15 cellular contexts compared by ENCODE assay signal in genomic region chr1:28409066-28409465, GRCh38. TPM values are rescaled to one million over a fixed set of nuclear protein-coding genes. Genes with fewer than 3 reads are reported as not detected.
DNase-seq lines count a peak whose midpoint lies in the region; ATAC-seq, FAIRE-seq and TF ChIP-seq lines count a peak whose summit lies in the region.
"Had no signal": no experiment of that assay in that cellular context is flagged by ENCODE, and none has a peak within 500 bp of the region (broad histone marks: within the 10 kb centered on the region; RNA-seq: fewer than 3 reads in every experiment).

No MANE protein-coding gene starts in this region.

- no peak overlapping the region for H2BK5ac ChIP-seq in mesendoderm (ENCODE audit: low read length)

- DNase-seq in MCF 10A (ENCODE audit: unreplicated experiment) = no peak
- no peak for DNase-seq in mammary epithelial cell
- DNase-seq in K562 (ENCODE audit: extremely low read depth in 1 of 4, low spot score in 3 of 4) = no peak
- peak; percentile 25 for DNase-seq in mesendoderm
- no peak for DNase-seq in PC-9
- no peak for DNase-seq in sigmoid colon
- no peak for DNase-seq in NCI-H345 (lab: John Stamatoyannopoulos, UW)
- no peak for DNase-seq in nucleus accumbens (lab: John Stamatoyannopoulos, UW)
- DNase-seq: GF-D8 had no signal

- H3K9me3 Mint-ChIP-seq in MCF 10A (ENCODE audit: unreplicated experiment) = no peaks in the 10 kb centered on the region
- H3K9me3 Mint-ChIP-seq: CD8-positive, alpha-beta memory T cell had no signal

- TF ChIP-seq CTCF in MCF 10A (IDR thresholded peaks at IDR 0.05; ENCODE audit: unreplicated experiment) = no peak
- no peak for TF ChIP-seq CTCF in mammary epithelial cell (conservative IDR thresholded peaks at IDR 0.05 in 1 of 2, IDR thresholded peaks at IDR 0.05 in 1 of 2; ENCODE audit: extremely low read depth in 1 of 2, insufficient read depth in 1 of 2, low read depth in 1 of 2, low read length in 2 of 2)
- TF ChIP-seq CTCF in K562 (IDR thresholded peaks at IDR 0.05 in 2 of 3, conservative IDR thresholded peaks at IDR 0.05 in 1 of 3; ENCODE audit: insufficient read depth in 2 of 3, low read depth in 1 of 3, low read length in 3 of 3) = no peak
- no peak for TF ChIP-seq CTCF in PC-9 (conservative IDR thresholded peaks at IDR 0.05)
- TF ChIP-seq CTCF in sigmoid colon (IDR thresholded peaks at IDR 0.05) = no peak

- H3K9me3 ChIP-seq in mammary epithelial cell (replicated peaks; ENCODE audit: insufficient read depth, low read length) (no peaks in the 10 kb centered on the region), K562 (replicated peaks; ENCODE audit: control insufficient read depth, insufficient read depth, low read depth, low read length) (no peaks in the 10 kb centered on the region), PC-9 (ENCODE audit: insufficient read depth, low read depth) (no peaks in the 10 kb centered on the region), sigmoid colon (no peaks in the 10 kb centered on the region)
- H3K9me3 ChIP-seq: BLaER1, Caco-2, HAP-1 had no signal

- H3K56ac ChIP-seq in mesendoderm (ENCODE audit: low read length) = peak overlapping the region; percentile 34

- no peaks in the 10 kb centered on the region for H3K4me1 Mint-ChIP-seq in MCF 10A (ENCODE audit: insufficient read depth, unreplicated experiment)

- H4K5ac ChIP-seq in mesendoderm (ENCODE audit: low read length) = no peak overlapping the region

- H2AK5ac ChIP-seq in mesendoderm (ENCODE audit: low read length) = no peak overlapping the region

- H3K4me2 ChIP-seq in mammary epithelial cell (ENCODE audit: insufficient read depth, low read depth, low read length) = no peak overlapping the region
- no peak overlapping the region for H3K4me2 ChIP-seq in K562 (ENCODE audit: insufficient read depth, low read length)
- H3K4me2 ChIP-seq in mesendoderm (ENCODE audit: low read length) = no peak overlapping the region
- no peak overlapping the region for H3K4me2 ChIP-seq in PC-9
- H3K4me2 ChIP-seq: BLaER1 had no signal

- H3F3A ChIP-seq in PC-9 (ENCODE audit: insufficient read depth, low read depth) = peaks cover 5% of the 10 kb centered on the region; the same call in 1 of the 2 replicates

- no peak overlapping the region for H3K27ac Mint-ChIP-seq in MCF 10A (ENCODE audit: low read depth, unreplicated experiment)

- TF ChIP-seq RAD21 in K562 (CRISPR knock-in tag; conservative IDR thresholded peaks at IDR 0.05 in 1 of 2, IDR thresholded peaks at IDR 0.05 in 1 of 2) = no peak

- no peak overlapping the region for H3K4ac ChIP-seq in mesendoderm (ENCODE audit: low read depth, low read length)

- dilution Hi-C loops in mammary epithelial cell (cut with HindIII; ENCODE audit: low sequenced_read_pairs) = no loop called here

- in situ Hi-C loops in mammary epithelial cell (cut with MboI; ENCODE audit: low sequenced_read_pairs in 2 of 2) = loop anchor here in 1 of 2 donors (10.0 kb wide), 1 partner anchor 196 kb away; no protein-coding TSS in a partner anchor
- in situ Hi-C loops in K562 (cut with MboI) = loop anchor here (5.0 kb wide), 1 partner anchor 193 kb away; no protein-coding TSS in a partner anchor

- no peak overlapping the region for H3K9ac ChIP-seq in mammary epithelial cell (ENCODE audit: insufficient read depth, low read length)
- no peak overlapping the region for H3K9ac ChIP-seq in K562 (ENCODE audit: insufficient read depth in 1 of 2, low read depth in 2 of 2, low read length in 2 of 2)
- no peak overlapping the region for H3K9ac ChIP-seq in mesendoderm (ENCODE audit: low read length)
- H3K9ac ChIP-seq: BLaER1 had no signal

- H3K4me3 ChIP-seq in mammary epithelial cell (replicated peaks in 1 of 3; ENCODE audit: insufficient read depth in 1 of 3, low read depth in 2 of 3, low read length in 3 of 3) (no peak overlapping the region), K562 (no peak overlapping the region), mesendoderm (ENCODE audit: low read length) (no peak overlapping the region), PC-9 (no peak overlapping the region), sigmoid colon (no peak overlapping the region)
- H3K4me3 ChIP-seq: BLaER1, HAP-1 had no signal

- intact Hi-C loops in MCF 10A (cut with micrococcal nuclease) = loop anchor here (1.0 to 5.0 kb wide), 4 partner anchors 62 to 194 kb away; partner anchors contain the start of gene RCC1
- intact Hi-C loops in mammary epithelial cell (cut with micrococcal nuclease) = loop anchor here (1.0 to 2.0 kb wide), 4 partner anchors 41 to 194 kb away; no protein-coding TSS in a partner anchor
- intact Hi-C loops in K562 (cut with micrococcal nuclease) = loop anchor here (2.0 to 5.0 kb wide), 3 partner anchors 37 to 194 kb away; no protein-coding TSS in a partner anchor
- intact Hi-C loops in PC-9 (cut with micrococcal nuclease; ENCODE audit: unreplicated experiment) = loop anchor here (1.0 to 2.0 kb wide), 2 partner anchors 62 to 194 kb away; no protein-coding TSS in a partner anchor
- intact Hi-C loops in sigmoid colon (cut with DNase I) = no loop called here

- H3K9me2 ChIP-seq in PC-9 (ENCODE audit: insufficient read depth) = no peaks in the 10 kb centered on the region

- H3K27me3 ChIP-seq in mammary epithelial cell (ENCODE audit: insufficient read depth, low read length) (no peaks in the 10 kb centered on the region), K562 (ENCODE audit: control insufficient read depth in 2 of 2, insufficient read depth in 2 of 2, low read length in 2 of 2) (no peaks in the 10 kb centered on the region), mesendoderm (ENCODE audit: insufficient read depth, low read length, poor library complexity) (no peaks in the 10 kb centered on the region), PC-9 (ENCODE audit: insufficient read depth, low read depth) (no peaks in the 10 kb centered on the region), sigmoid colon (no peaks in the 10 kb centered on the region)
- H3K27me3 ChIP-seq: BLaER1 had no signal

- no peak overlapping the region for H3K18ac ChIP-seq in mesendoderm (ENCODE audit: low read length)

- POLR2A ChIA-PET in MCF 10A (lab: Yijun Ruan, JAX) = interaction anchor here (0.5 to 2.6 kb wide), 9 partner anchors 16 to 193 kb away, joined by 3 to 12 read pairs (median 3); no protein-coding TSS in a partner anchor
- POLR2A ChIA-PET in K562 (lab: Yijun Ruan, JAX) = interaction anchor here (1.1 to 2.4 kb wide), 5 partner anchors 23 to 172 kb away, joined by 3 to 11 read pairs (median 6); no protein-coding TSS in a partner anchor
- POLR2A ChIA-PET in PC-9 (lab: Charles Lee; ENCODE audit: unreplicated experiment) = no interaction called here

- no peak overlapping the region for H4K8ac ChIP-seq in mesendoderm (ENCODE audit: low read depth, low read length)

- CTCF ChIA-PET in MCF 10A (lab: Yijun Ruan, JAX) = interaction anchor here (0.5 to 3.5 kb wide), 18 partner anchors 9 to 197 kb away, joined by 3 to 15 read pairs (median 4); partner anchors contain the start of gene RCC1
- CTCF ChIA-PET in mammary epithelial cell (lab: Charles Lee; ENCODE audit: low non-redundant PET) = no interaction called here
- CTCF ChIA-PET in K562 (lab: Yijun Ruan, JAX; ENCODE audit: low intra/inter-chr PET ratio) = interaction anchor here (0.6 to 2.9 kb wide), 5 partner anchors 19 to 367 kb away, joined by 3 to 17 read pairs (median 4); no protein-coding TSS in a partner anchor
- CTCF ChIA-PET in PC-9 (lab: Charles Lee) = interaction anchor here (1.5 kb wide), 1 partner anchor 49 kb away, joined by 4 read pairs; no protein-coding TSS in a partner anchor

- no peaks in the 10 kb centered on the region for H3K27me3 Mint-ChIP-seq in MCF 10A (ENCODE audit: insufficient read depth, unreplicated experiment)
- H3K27me3 Mint-ChIP-seq: CD8-positive, alpha-beta memory T cell had no signal

- H4K20me1 ChIP-seq in mammary epithelial cell (ENCODE audit: insufficient read depth, low read length) = no peaks in the 10 kb centered on the region
- 0 out of 2 replicates have a peak, but pooled peaks cover 4% of the 10 kb centered on the region for H4K20me1 ChIP-seq in K562 (replicated peaks; ENCODE audit: control insufficient read depth, insufficient read depth, low read length)
- no peaks in the 10 kb centered on the region for H4K20me1 ChIP-seq in PC-9 (ENCODE audit: insufficient read depth)

- H3K4me3 Mint-ChIP-seq in MCF 10A (ENCODE audit: unreplicated experiment) = no peak overlapping the region

- TF ChIP-seq POLR2A in K562 (conservative IDR thresholded peaks at IDR 0.05) (no peak), sigmoid colon (IDR thresholded peaks at IDR 0.05) (no peak)

- FAIRE-seq in K562 (lab: Jason Lieb, UNC) = no peak
- FAIRE-seq: H1 had no signal

- H2BK15ac ChIP-seq in mesendoderm (replicated peaks; ENCODE audit: low read depth) = no peak overlapping the region

- peaks cover 8% of the 10 kb centered on the region for H3K36me3 Mint-ChIP-seq in MCF 10A (ENCODE audit: insufficient read depth, unreplicated experiment)

- 95% methylated on average over 2 of the region's 2 CpGs for WGBS in mammary epithelial cell (ENCODE audit: low coverage, missing lambda C conversion rate)
- 63% methylated on average over 2 of the region's 2 CpGs for WGBS in K562 (ENCODE audit: insufficient coverage, low coverage, missing lambda C conversion rate)
- no CpG with 5 or more reads among the region's 2 CpGs for WGBS in mesendoderm (ENCODE audit: extremely low coverage, insufficient coverage, low lambda C conversion rate)
- WGBS in sigmoid colon, 2 donors = 92 to 95% methylated on average over 2 of the region's 2 CpGs

- peaks cover 2% of the 10 kb centered on the region for H3K79me1 ChIP-seq in mesendoderm (ENCODE audit: low read length)

- BruUV-seq in MCF 10A (replicated peaks; lab: Mats Ljungman, UMichigan) = TSS peak; percentile 12
- BruUV-seq in mammary epithelial cell (replicated peaks; lab: Mats Ljungman, UMichigan) = no TSS peak
- BruUV-seq in K562 (replicated peaks; lab: Mats Ljungman, UMichigan) = no TSS peak
- BruUV-seq in PC-9 (replicated peaks; lab: Mats Ljungman, UMichigan) = no TSS peak

- H3K79me2 ChIP-seq in mammary epithelial cell (ENCODE audit: insufficient read depth, low read length) = peaks cover 21% of the 10 kb centered on the region
- peaks cover 31% of the 10 kb centered on the region for H3K79me2 ChIP-seq in K562 (ENCODE audit: control insufficient read depth, insufficient read depth, low read length)
- H3K79me2 ChIP-seq in mesendoderm (ENCODE audit: control insufficient read depth, insufficient read depth, low read length) = no peaks in the 10 kb centered on the region
- no peaks in the 10 kb centered on the region for H3K79me2 ChIP-seq in PC-9 (ENCODE audit: low read depth)

- H3K36me3 ChIP-seq in mammary epithelial cell (ENCODE audit: insufficient read depth, low read length) (peaks cover 2% of the 10 kb centered on the region), K562 (ENCODE audit: control insufficient read depth, insufficient read depth, low read length) (peaks cover 11% of the 10 kb centered on the region; the same call in 1 of the 3 replicates), mesendoderm (ENCODE audit: control insufficient read depth, insufficient read depth, low read length) (no peaks in the 10 kb centered on the region), PC-9 (ENCODE audit: low read depth) (no peaks in the 10 kb centered on the region), sigmoid colon (no peaks in the 10 kb centered on the region)
- H3K36me3 ChIP-seq: HAP-1 had no signal

- H2BK120ac ChIP-seq in mesendoderm (ENCODE audit: low read depth, low read length) = no peak overlapping the region

- no peak overlapping the region for H2AFZ ChIP-seq in mammary epithelial cell (ENCODE audit: low read depth, low read length)
- no peak overlapping the region for H2AFZ ChIP-seq in K562 (ENCODE audit: low read depth, low read length)
- no peak overlapping the region for H2AFZ ChIP-seq in PC-9

- TF ChIP-seq EP300 in K562 (IDR thresholded peaks at IDR 0.05; ENCODE audit: low read length) (no peak), sigmoid colon (IDR thresholded peaks at IDR 0.05) (no peak)

- ATAC-seq in K562 = no peak

- H3K23ac ChIP-seq in mesendoderm (ENCODE audit: low read length) = no peak overlapping the region

- H3K9me1 ChIP-seq in K562 (ENCODE audit: control insufficient read depth, insufficient read depth, low read length) = no peaks in the 10 kb centered on the region

- H3K4me1 ChIP-seq in mammary epithelial cell (ENCODE audit: insufficient read depth, low read length) (no peaks in the 10 kb centered on the region), K562 (replicated peaks in 1 of 2; ENCODE audit: control insufficient read depth in 2 of 2, insufficient read depth in 2 of 2, low read length in 2 of 2) (peaks cover 3 to 23% of the 10 kb centered on the region in 2 experiments; a peak in 3 of 5 replicates), mesendoderm (ENCODE audit: control insufficient read depth, low read depth, low read length) (no peaks in the 10 kb centered on the region), PC-9 (replicated peaks; ENCODE audit: insufficient read depth) (no peaks in the 10 kb centered on the region), sigmoid colon (peaks cover 0 to 3% (median 2%) of the 10 kb centered on the region in 4 donors)
- H3K4me1 ChIP-seq: Caco-2, HAP-1 had no signal

- H3K27ac ChIP-seq in mammary epithelial cell (ENCODE audit: insufficient read depth, low read depth, low read length) (no peak overlapping the region), K562 (ENCODE audit: extremely low read depth, low read depth, low read length) (no peak overlapping the region), mesendoderm (ENCODE audit: low read depth, low read length) (no peak overlapping the region), PC-9 (no peak overlapping the region), sigmoid colon (no peak overlapping the region)
- H3K27ac ChIP-seq: 22Rv1, BLaER1 had no signal

RNA-seq across cellular contexts. Expression of gene PHACTR4, which starts 39.5 kb away (rescaled TPM):
- total RNA-seq in MCF 10A (2022) (50.7 and 56.4 TPM in 2 replicates), mammary epithelial cell (10 to 100 TPM; 14.7 to 34.1 TPM), K562 (2014; rRNA removed) (6.4 and 8.7 TPM in 2 replicates), K562 (2014; rRNA removed; fragmentation: Illumina TruSeq; extraction: Trizol) (13.9 and 18.2 TPM in 2 replicates), K562 (2015; rRNA removed; fragmentation: Illumina TruSeq; extraction: Trizol) (17.5 and 17.7 TPM in 2 replicates), K562 (2021) (28.6 and 34.6 TPM in 2 replicates), PC-9 (2021) (33.2 and 45.1 TPM in 2 replicates), sigmoid colon (10 to 100 TPM; 35.2 to 57.4 (median 38.4) TPM)
- polyA plus RNA-seq in mammary epithelial cell (4.5 TPM), K562 (2011; rRNA removed) (11.9 and 14.0 TPM in 2 replicates), K562 (2014; fragmentation: Illumina TruSeq; extraction: Trizol) (37.9 and 43.6 TPM in 2 replicates), K562 (2014; fragmentation: Nextera tagmentation; extraction: Ambion mirVana) (10 to 100 TPM; 12.8 to 14.2 TPM), K562 (2014; rRNA removed) (18.2 and 18.5 TPM in 2 replicates), sigmoid colon (10 to 100 TPM; 21.6 to 31.9 (median 24.4) TPM)
- polyA minus RNA-seq in mammary epithelial cell = 44.7 TPM
- 24.0 and 41.2 TPM in 2 replicates for total RNA-seq in K562 (2011; cell fraction: chromatin; rRNA removed; ENCODE audit: low replicate concordance)
- total RNA-seq in K562 (2011; cell fraction: nucleolus; rRNA removed) = 12.5 and 16.1 TPM in 2 replicates
- total RNA-seq in K562 (2011; cell fraction: nucleoplasm; rRNA removed) = 26.8 and 45.1 TPM in 2 replicates
- 9.5 and 18.8 TPM in 2 replicates for polyA plus RNA-seq in K562 (2011; cell fraction: cytosol; rRNA removed)
- 10.0 and 10.8 TPM in 2 replicates for polyA plus RNA-seq in K562 (2011; cell fraction: nucleus; rRNA removed)
- 22.7 and 23.1 TPM in 2 replicates for polyA plus RNA-seq in K562 (2012)
- 16.3 and 18.6 TPM in 2 replicates for polyA minus RNA-seq in K562 (2011; rRNA and poly(A)+ RNA removed)
- polyA minus RNA-seq in K562 (2011; cell fraction: cytosol; rRNA and poly(A)+ RNA removed) = 11.1 and 12.5 TPM in 2 replicates
- 4.4 and 7.9 TPM in 2 replicates for polyA minus RNA-seq in K562 (2011; cell fraction: nucleus; rRNA and poly(A)+ RNA removed)
- 31.6 TPM for polyA plus RNA-seq in mesendoderm (2013, experiment 1 of 2)
- 30.4 TPM for polyA plus RNA-seq in mesendoderm (2013, experiment 2 of 2)
